Comparison of ENCODE assay signal across 8 cellular contexts in the genomic region with DNA sequence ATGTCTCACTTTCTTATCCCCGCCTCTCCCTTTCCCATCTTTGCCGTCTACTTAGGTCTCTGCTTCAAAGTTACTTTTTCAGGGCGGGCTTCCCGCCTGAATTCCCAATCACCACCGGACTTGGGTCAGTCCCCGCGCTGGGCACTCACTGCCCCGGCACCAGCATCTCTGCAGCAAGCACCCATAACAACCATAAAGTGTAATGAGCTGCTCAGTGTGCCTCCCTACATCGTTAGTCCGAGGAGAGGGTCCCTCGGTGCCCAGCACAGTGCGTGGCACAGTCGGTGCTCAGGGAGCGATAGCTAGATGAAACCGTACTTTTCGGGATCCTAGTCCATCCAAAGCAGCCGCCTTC. TPM values are rescaled to one million over a fixed set of nuclear protein-coding genes. Genes with fewer than 3 reads are reported as not detected.
DNase-seq lines count a peak whose midpoint lies in the region; ATAC-seq and TF ChIP-seq lines count a peak whose summit lies in the region.

No MANE protein-coding gene starts in this region.

- H3K4me1 ChIP-seq in right lobe of liver (peaks cover 0 to 20% (median 0%) of the 10 kb centered on the region in 4 donors), thyroid gland (peaks cover 23 to 38% of the 10 kb centered on the region in 2 donors)

- peak overlapping the region; percentile 77 for H3K4me3 Mint-ChIP-seq in activated CD4-positive, alpha-beta T cell treated with anti-CD3 and anti-CD28 coated beads, Interleukin-2, amount 10 ng/mL, durations not matched to agents 7 days and 5 days

- no peak for DNase-seq in activated CD4-positive, alpha-beta T cell treated with anti-CD3 and anti-CD28 coated beads, Interleukin-2, amount 10 ng/mL, durations not matched to agents 7 days and 5 days
- DNase-seq in activated CD4-positive, alpha-beta T cell treated with anti-CD3 and anti-CD28 coated beads for 1 hour: no peak
- DNase-seq in astrocyte of the cerebellum (ENCODE audit: low read depth): no peak
- no peak for DNase-seq in right lobe of liver
- no peak for DNase-seq in thyroid gland
- DNase-seq in globus pallidus (ENCODE audit: low spot score): no peak
- DNase-seq in germinal center (ENCODE audit: low spot score): no peak

- intact Hi-C loops in right lobe of liver (cut with DNase I): no loop called here
- intact Hi-C loops in thyroid gland (cut with DNase I): no loop called here

- POLR2A ChIA-PET in activated CD4-positive, alpha-beta T cell treated with anti-CD3 and anti-CD28 coated beads, Interleukin-2, amount 10 ng/mL, durations not matched to agents 7 days and 5 days (lab: Charles Lee): no interaction called here

- H3K36me3 ChIP-seq in right lobe of liver (no peaks in the 10 kb centered on the region), thyroid gland (no peaks in the 10 kb centered on the region)

- in situ Hi-C loops in astrocyte of the cerebellum (cut with HindIII; ENCODE audit: low sequenced_read_pairs): no loop called here

- H3K27me3 ChIP-seq in right lobe of liver (no peaks in the 10 kb centered on the region), thyroid gland (no peaks in the 10 kb centered on the region)

- peaks cover 21% of the 10 kb centered on the region for H3K36me3 Mint-ChIP-seq in activated CD4-positive, alpha-beta T cell treated with anti-CD3 and anti-CD28 coated beads, Interleukin-2, amount 10 ng/mL, durations not matched to agents 7 days and 5 days (ENCODE audit: low read depth)

- peaks cover 42% of the 10 kb centered on the region for H3K4me1 Mint-ChIP-seq in activated CD4-positive, alpha-beta T cell treated with anti-CD3 and anti-CD28 coated beads, Interleukin-2, amount 10 ng/mL, durations not matched to agents 7 days and 5 days

- no peaks in the 10 kb centered on the region for H3K27me3 Mint-ChIP-seq in activated CD4-positive, alpha-beta T cell treated with anti-CD3 and anti-CD28 coated beads, Interleukin-2, amount 10 ng/mL, durations not matched to agents 7 days and 5 days

- peak overlapping the region; percentile 92 for H3K27ac Mint-ChIP-seq in activated CD4-positive, alpha-beta T cell treated with anti-CD3 and anti-CD28 coated beads, Interleukin-2, amount 10 ng/mL, durations not matched to agents 7 days and 5 days

- no peak for TF ChIP-seq CTCF in astrocyte of the cerebellum (IDR thresholded peaks at IDR 0.05; ENCODE audit: low read depth, low read length, missing control alignments)
- TF ChIP-seq CTCF in right lobe of liver (IDR thresholded peaks at IDR 0.05): no peak
- no peak for TF ChIP-seq CTCF in thyroid gland (IDR thresholded peaks at IDR 0.05)

- CTCF ChIA-PET in activated CD4-positive, alpha-beta T cell treated with anti-CD3 and anti-CD28 coated beads, Interleukin-2, amount 10 ng/mL, durations not matched to agents 7 days and 5 days (lab: Charles Lee): interaction anchor here (1.5 to 1.6 kb wide), 2 partner anchors 17 to 25 kb away, joined by 6 read pairs; no protein-coding TSS in a partner anchor

- H3K27ac ChIP-seq in right lobe of liver: peak overlapping the region in 2 of 3 donors; percentile 68 to 83
- H3K27ac ChIP-seq in thyroid gland: peak overlapping the region; percentile 94 to 96 (median 94)

- ATAC-seq in right lobe of liver: no peak
- no peak for ATAC-seq in GM18907 (IDR thresholded peaks at IDR 0.05; ENCODE audit: unreplicated experiment)

- WGBS in right lobe of liver (ENCODE audit: insufficient coverage, low coverage, low lambda C conversion rate, missing lambda C conversion rate): 67% methylated on average over 11 of the region's 17 CpGs
- WGBS in thyroid gland, 2 donors: 39 to 51% methylated on average over 11 to 14 of the region's 17 CpGs

- H3K9me3 ChIP-seq in right lobe of liver (no peaks in the 10 kb centered on the region), thyroid gland (no peaks in the 10 kb centered on the region)

- H3K4me3 ChIP-seq in astrocyte of the cerebellum (ENCODE audit: low read depth, low read length) (peak overlapping the region; percentile 64), right lobe of liver (peak overlapping the region; percentile 76 to 87 (median 81)), thyroid gland (replicated peaks in 1 of 3) (peak overlapping the region; percentile 22 to 69 (median 58))

- no peaks in the 10 kb centered on the region for H3K9me3 Mint-ChIP-seq in activated CD4-positive, alpha-beta T cell treated with anti-CD3 and anti-CD28 coated beads, Interleukin-2, amount 10 ng/mL, durations not matched to agents 7 days and 5 days

- no peak for TF ChIP-seq POLR2A in right lobe of liver (IDR thresholded peaks at IDR 0.05)
- no peak for TF ChIP-seq POLR2A in thyroid gland (IDR thresholded peaks at IDR 0.05)

RNA-seq across cellular contexts. Expression of a gene that starts 0.6 kb away (rescaled TPM):
- 10 to 100 TPM; 54.6 to 55.6 TPM for total RNA-seq in activated CD4-positive, alpha-beta T cell treated with anti-CD3 and anti-CD28 coated beads, Interleukin-2, amount 10 ng/mL, durations not matched to agents 7 days and 5 days
- total RNA-seq in right lobe of liver: 10 to 100 TPM; 13.1 to 48.0 (median 42.2) TPM
- total RNA-seq in thyroid gland: 10 to 100 TPM; 10.1 to 20.3 (median 11.8) TPM

RNA-seq across cellular contexts. Expression of a gene that starts 42.7 kb away (rescaled TPM):
- under 1 TPM; 0.25 to 0.56 TPM for total RNA-seq in activated CD4-positive, alpha-beta T cell treated with anti-CD3 and anti-CD28 coated beads, Interleukin-2, amount 10 ng/mL, durations not matched to agents 7 days and 5 days
- total RNA-seq in right lobe of liver (under 1 TPM in 3 of 6 experiments, not detected in 3; 0.06 to 0.27 (median 0.14) TPM), thyroid gland (1 to 10 TPM in 2 of 4 donors, under 1 TPM in 2; 0.44 to 1.7 (median 0.92) TPM)
